Comparison of ENCODE assay signal across 25 cellular contexts in the genomic region with DNA sequence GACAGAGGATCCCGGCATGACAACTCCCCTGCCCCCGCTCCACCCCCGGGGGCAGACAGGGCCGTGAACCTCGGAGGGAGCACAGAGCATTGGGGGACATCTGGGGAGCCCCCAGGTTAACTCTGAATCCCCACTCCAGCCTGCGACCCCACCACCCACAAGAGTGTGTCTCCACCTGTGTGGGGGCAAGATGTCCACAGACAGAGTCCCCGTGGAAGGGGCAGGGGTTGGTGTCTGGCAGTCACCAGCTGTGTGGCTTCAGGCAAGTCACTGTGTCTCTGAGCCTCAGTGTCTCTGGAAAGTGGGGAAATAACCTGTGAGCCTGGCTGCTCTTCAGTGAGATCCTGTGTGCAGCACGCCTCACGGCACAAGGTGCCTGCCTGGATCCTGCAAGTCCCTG.
A peak's percentile ranks its signal among the peaks of the same experiment; 100 is the strongest.
DNase-seq lines count a peak whose midpoint lies in the region; ATAC-seq, FAIRE-seq and TF ChIP-seq lines count a peak whose summit lies in the region.
"Had no signal": no experiment of that assay in that cellular context is flagged by ENCODE, and none has a peak within 500 bp of the region (broad histone marks: within the 10 kb centered on the region; RNA-seq: fewer than 3 reads in every experiment).

No MANE protein-coding gene starts in this region.

- H3K4ac ChIP-seq in IMR-90 (ENCODE audit: low read depth, low read length) (no peak overlapping the region), mesenchymal stem cell (ENCODE audit: low read depth in 1 of 2, low read length in 2 of 2) (no peak overlapping the region)

- peaks cover 4 to 32% of the 10 kb centered on the region in 2 donors for H3K27me3 Mint-ChIP-seq in CD8-positive, alpha-beta memory T cell

- no peak overlapping the region for H3K4me3 Mint-ChIP-seq in CD8-positive, alpha-beta memory T cell
- H3K4me3 Mint-ChIP-seq: B cell; CD4-positive, alpha-beta T cell; CD8-positive, alpha-beta T cell had no signal

- H3K36me3 Mint-ChIP-seq in CD8-positive, alpha-beta memory T cell = no peaks in the 10 kb centered on the region
- H3K36me3 Mint-ChIP-seq: CD8-positive, alpha-beta T cell had no signal

- H2BK12ac ChIP-seq in mesenchymal stem cell (ENCODE audit: low read length in 2 of 2) = peak overlapping the region in 1 of 2 experiments; percentile 75

- H2BK15ac ChIP-seq in IMR-90 (ENCODE audit: low read depth, low read length) (no peak overlapping the region), mesenchymal stem cell (ENCODE audit: low read depth, poor library complexity, severe bottlenecking) (peak overlapping the region; percentile 26)

- H4K91ac ChIP-seq in IMR-90 (ENCODE audit: insufficient read depth, low read depth, low read length) = no peak overlapping the region
- H4K91ac ChIP-seq in mesenchymal stem cell (ENCODE audit: low read length) = peak overlapping the region; percentile 44

- DNase-seq in HepG2 (ENCODE audit: low spot score) (no peak), right lobe of liver (no peak), IMR-90 (no peak), mesenchymal stem cell (no peak), mammary epithelial cell (no peak), superior temporal gyrus (ENCODE audit: extremely low spot score) (no peak)
- DNase-seq in CD8-positive, alpha-beta memory T cell = no peak
- DNase-seq: AML-193; CD4-positive, alpha-beta T cell; CD8-positive, alpha-beta T cell; COR-L47; DMS 273 treated with DMSO at 0.1 percent for 48 hours; DMS153; DMS53; DMS79; DND-41; EL; GDM1 had no signal

- no peaks in the 10 kb centered on the region for H3K36me3 ChIP-seq in HepG2 (replicated peaks in 1 of 2; ENCODE audit: control insufficient read depth in 1 of 2, insufficient read depth in 2 of 2, low read length in 2 of 2)
- H3K36me3 ChIP-seq in right lobe of liver = no peaks in the 10 kb centered on the region
- H3K36me3 ChIP-seq in IMR-90 (ENCODE audit: control insufficient read depth, insufficient read depth, low read length) = no peaks in the 10 kb centered on the region
- no peaks in the 10 kb centered on the region for H3K36me3 ChIP-seq in mesenchymal stem cell (ENCODE audit: control insufficient read depth in 1 of 2, insufficient read depth in 2 of 2, low read depth in 1 of 2, low read length in 2 of 2)
- H3K36me3 ChIP-seq in mammary epithelial cell (ENCODE audit: insufficient read depth, low read length) = no peaks in the 10 kb centered on the region
- no peaks in the 10 kb centered on the region for H3K36me3 ChIP-seq in CD8-positive, alpha-beta memory T cell (ENCODE audit: insufficient read depth, low read length)

- dilution Hi-C loops in IMR-90 (cut with HindIII; ENCODE audit: low sequenced_read_pairs, unreplicated experiment) (no loop called here), mammary epithelial cell (cut with HindIII; ENCODE audit: low sequenced_read_pairs) (no loop called here)

- H2BK120ac ChIP-seq in IMR-90 (ENCODE audit: low read depth, low read length) (no peak overlapping the region), mesenchymal stem cell (ENCODE audit: low read depth, low read length) (no peak overlapping the region)

- no peak overlapping the region for H3K4me3 ChIP-seq in HepG2 (replicated peaks in 1 of 3; ENCODE audit: insufficient read depth in 1 of 3, low read depth in 2 of 3, low read length in 3 of 3)
- H3K4me3 ChIP-seq in right lobe of liver = no peak overlapping the region
- H3K4me3 ChIP-seq in IMR-90 (ENCODE audit: insufficient read depth, low read depth, low read length) = no peak overlapping the region
- H3K4me3 ChIP-seq in mesenchymal stem cell (ENCODE audit: insufficient read depth in 1 of 2, low read depth in 1 of 2, low read length in 2 of 2) = no peak overlapping the region
- H3K4me3 ChIP-seq in mammary epithelial cell (replicated peaks in 1 of 3; ENCODE audit: insufficient read depth in 1 of 3, low read depth in 2 of 3, low read length in 3 of 3) = no peak overlapping the region
- H3K4me3 ChIP-seq in CD8-positive, alpha-beta memory T cell (ENCODE audit: low read length) = no peak overlapping the region
- H3K4me3 ChIP-seq: A549, GM12878 had no signal

- H2BK20ac ChIP-seq in IMR-90 (ENCODE audit: low read depth, low read length) = no peak overlapping the region

- no peak overlapping the region for H2BK5ac ChIP-seq in IMR-90 (ENCODE audit: low read depth, low read length, poor library complexity, severe bottlenecking)
- no peak overlapping the region for H2BK5ac ChIP-seq in mesenchymal stem cell (ENCODE audit: low read depth, low read length, poor library complexity, severe bottlenecking)

- POLR2A ChIA-PET in HepG2 (lab: Yijun Ruan, JAX) = no interaction called here
- POLR2A ChIA-PET in IMR-90 (lab: Charles Lee; ENCODE audit: unreplicated experiment) = no interaction called here
- POLR2A ChIA-PET in CD8-positive, alpha-beta memory T cell (lab: Charles Lee) = no interaction called here

- no peaks in the 10 kb centered on the region for H3K79me1 ChIP-seq in IMR-90 (ENCODE audit: low read depth in 1 of 2, low read length in 2 of 2)
- H3K79me1 ChIP-seq in mesenchymal stem cell (replicated peaks; ENCODE audit: low read length, poor library complexity, severe bottlenecking) = no peaks in the 10 kb centered on the region

- H2AK5ac ChIP-seq in IMR-90 (ENCODE audit: low read depth, low read length) (no peak overlapping the region), mesenchymal stem cell (ENCODE audit: low read length, severe bottlenecking) (no peak overlapping the region)

- CTCF ChIA-PET in HepG2 (lab: Yijun Ruan, JAX; ENCODE audit: low intra/inter-chr PET ratio, low total read pairs) (no interaction called here), IMR-90 (lab: Yijun Ruan, JAX) (no interaction called here), mammary epithelial cell (lab: Charles Lee; ENCODE audit: low non-redundant PET) (no interaction called here)
- CTCF ChIA-PET in CD8-positive, alpha-beta memory T cell (lab: Charles Lee) = no interaction called here

- 57% methylated on average over 7 of the region's 9 CpGs for WGBS in HepG2 (ENCODE audit: low lambda C conversion rate)
- no CpG with 5 or more reads among the region's 9 CpGs for WGBS in right lobe of liver (ENCODE audit: insufficient coverage, low coverage, low lambda C conversion rate, missing lambda C conversion rate)
- WGBS in IMR-90 (ENCODE audit: extremely low coverage in 2 of 2, insufficient read length in 1 of 2), 2 experiments = no CpG with 5 or more reads among the region's 9 CpGs
- 89% methylated on average over 8 of the region's 9 CpGs for WGBS in mesenchymal stem cell
- 97% methylated on average over 7 of the region's 9 CpGs for WGBS in mammary epithelial cell (ENCODE audit: low coverage, missing lambda C conversion rate)

- H3K4me1 ChIP-seq in HepG2 (ENCODE audit: insufficient read depth, low read length) = peaks cover 8% of the 10 kb centered on the region
- H3K4me1 ChIP-seq in right lobe of liver = no peaks in the 10 kb centered on the region
- H3K4me1 ChIP-seq in IMR-90 (ENCODE audit: control insufficient read depth, insufficient read depth, low read length) = peaks cover 6% of the 10 kb centered on the region; the same call in 1 of the 2 replicates
- H3K4me1 ChIP-seq in mesenchymal stem cell (ENCODE audit: control insufficient read depth, insufficient read depth, low read depth, low read length) = peaks cover 21% of the 10 kb centered on the region
- peaks cover 35% of the 10 kb centered on the region for H3K4me1 ChIP-seq in mammary epithelial cell (ENCODE audit: insufficient read depth, low read length)
- no peaks in the 10 kb centered on the region for H3K4me1 ChIP-seq in CD8-positive, alpha-beta memory T cell (ENCODE audit: insufficient read depth, low read length)
- H3K4me1 ChIP-seq: A549 had no signal

- peak overlapping the region; percentile 57 for H2AK9ac ChIP-seq in IMR-90 (replicated peaks; ENCODE audit: low read depth, low read length, poor library complexity)

- no peaks in the 10 kb centered on the region for H4K20me1 ChIP-seq in HepG2 (ENCODE audit: insufficient read depth, low read length)
- no peaks in the 10 kb centered on the region for H4K20me1 ChIP-seq in IMR-90 (ENCODE audit: insufficient read depth, low read length)
- H4K20me1 ChIP-seq in mammary epithelial cell (ENCODE audit: insufficient read depth, low read length) = no peaks in the 10 kb centered on the region

- H3K4me1 Mint-ChIP-seq in CD8-positive, alpha-beta memory T cell = peaks cover 0 to 2% (median 0%) of the 10 kb centered on the region in 3 donors
- H3K4me1 Mint-ChIP-seq: B cell had no signal

- no peak overlapping the region for H3K4me2 ChIP-seq in HepG2 (ENCODE audit: low read depth, low read length)
- H3K4me2 ChIP-seq in IMR-90 (ENCODE audit: low read depth, low read length) = no peak overlapping the region
- H3K4me2 ChIP-seq in mesenchymal stem cell (ENCODE audit: low read length, poor library complexity, severe bottlenecking) = no peak overlapping the region
- no peak overlapping the region for H3K4me2 ChIP-seq in mammary epithelial cell (ENCODE audit: insufficient read depth, low read depth, low read length)
- H3K4me2 ChIP-seq: A549 had no signal

- H2AFZ ChIP-seq in HepG2 (ENCODE audit: low read length) = no peak overlapping the region
- no peak overlapping the region for H2AFZ ChIP-seq in IMR-90 (replicated peaks; ENCODE audit: low read length, poor library complexity)
- H2AFZ ChIP-seq in mesenchymal stem cell (ENCODE audit: low read depth, low read length) = no peak overlapping the region
- no peak overlapping the region for H2AFZ ChIP-seq in mammary epithelial cell (ENCODE audit: low read depth, low read length)

- no peak for TF ChIP-seq EP300 in HepG2 (IDR thresholded peaks at IDR 0.05; ENCODE audit: low read depth in 2 of 2, low read length in 2 of 2)
- no peak for TF ChIP-seq EP300 in HepG2 (CRISPR knock-in tag; IDR thresholded peaks at IDR 0.05; ENCODE audit: borderline replicate concordance)

- H3K79me2 ChIP-seq in HepG2 (ENCODE audit: insufficient read depth, low read length) = no peaks in the 10 kb centered on the region
- no peaks in the 10 kb centered on the region for H3K79me2 ChIP-seq in mammary epithelial cell (ENCODE audit: insufficient read depth, low read length)

- TF ChIP-seq RAD21 in HepG2 (CRISPR knock-in tag; IDR thresholded peaks at IDR 0.05) (no peak), IMR-90 (IDR thresholded peaks at IDR 0.05; ENCODE audit: low read length) (no peak)

- H3K23ac ChIP-seq in IMR-90 (ENCODE audit: low read depth, low read length) = no peak overlapping the region
- H3K23ac ChIP-seq in mesenchymal stem cell (ENCODE audit: low read length in 2 of 2) = no peak overlapping the region

- H3K27ac ChIP-seq in HepG2 (ENCODE audit: extremely low read length, insufficient read depth, low read length) = no peak overlapping the region
- no peak overlapping the region for H3K27ac ChIP-seq in right lobe of liver
- no peak overlapping the region for H3K27ac ChIP-seq in IMR-90 (ENCODE audit: insufficient read depth, low read length)
- H3K27ac ChIP-seq in mesenchymal stem cell (ENCODE audit: low read length, poor library complexity, severe bottlenecking) = no peak overlapping the region
- H3K27ac ChIP-seq in mammary epithelial cell (ENCODE audit: insufficient read depth, low read depth, low read length) = no peak overlapping the region
- no peak overlapping the region for H3K27ac ChIP-seq in CD8-positive, alpha-beta memory T cell (ENCODE audit: low read depth, low read length)
- H3K27ac ChIP-seq: 22Rv1, A549, C4-2B had no signal

- no peaks in the 10 kb centered on the region for H3K9me3 Mint-ChIP-seq in CD8-positive, alpha-beta memory T cell
- H3K9me3 Mint-ChIP-seq: CD4-positive, alpha-beta T cell; CD8-positive, alpha-beta T cell had no signal

- intact Hi-C loops in HepG2 (cut with micrococcal nuclease; ENCODE audit: unreplicated experiment) = no loop called here
- intact Hi-C loops in right lobe of liver (cut with DNase I) = no loop called here
- intact Hi-C loops in IMR-90 (cut with micrococcal nuclease) = no loop called here
- intact Hi-C loops in mammary epithelial cell (cut with micrococcal nuclease) = no loop called here

- no peak overlapping the region for H3K14ac ChIP-seq in IMR-90 (replicated peaks; ENCODE audit: low read depth, low read length)
- H3K14ac ChIP-seq in mesenchymal stem cell (ENCODE audit: low read length in 2 of 2) = no peak overlapping the region

- ATAC-seq in HepG2 (no peak), right lobe of liver (no peak), IMR-90 (ENCODE audit: low read depth) (no peak)
- ATAC-seq: A549; CD8-positive, alpha-beta T cell; GM12878 had no signal

- FAIRE-seq in HepG2 (lab: Jason Lieb, UNC) = no peak
- FAIRE-seq: A549, GM12878, GM12892, GM18507 had no signal

- H3K27me3 ChIP-seq in HepG2 (ENCODE audit: control insufficient read depth in 1 of 2, insufficient read depth in 2 of 2, low read length in 2 of 2) (no peaks in the 10 kb centered on the region), right lobe of liver (no peaks in the 10 kb centered on the region), IMR-90 (ENCODE audit: control insufficient read depth, insufficient read depth, low read length) (peaks cover 13% of the 10 kb centered on the region), mesenchymal stem cell (ENCODE audit: control insufficient read depth in 1 of 2, insufficient read depth in 1 of 2, low read length in 2 of 2) (peaks cover 40 to 55% of the 10 kb centered on the region in 2 experiments), mammary epithelial cell (ENCODE audit: insufficient read depth, low read length) (no peaks in the 10 kb centered on the region)
- H3K27me3 ChIP-seq in CD8-positive, alpha-beta memory T cell (ENCODE audit: insufficient read depth, low read length, poor library complexity, severe bottlenecking) = no peaks in the 10 kb centered on the region

- H3K9ac ChIP-seq in HepG2 (ENCODE audit: insufficient read depth, low read depth, low read length) = no peak overlapping the region
- no peak overlapping the region for H3K9ac ChIP-seq in IMR-90 (ENCODE audit: low read depth, low read length)
- no peak overlapping the region for H3K9ac ChIP-seq in mesenchymal stem cell (ENCODE audit: low read length)
- no peak overlapping the region for H3K9ac ChIP-seq in mammary epithelial cell (ENCODE audit: insufficient read depth, low read length)

- no peaks in the 10 kb centered on the region for H3K9me1 ChIP-seq in IMR-90 (ENCODE audit: insufficient read depth, low read length)

- H3K18ac ChIP-seq in IMR-90 (ENCODE audit: low read depth, low read length) = no peak overlapping the region
- H3K18ac ChIP-seq in mesenchymal stem cell (ENCODE audit: low read depth in 1 of 2, low read length in 2 of 2) = no peak overlapping the region

- peak overlapping the region in 1 of 8 donors; percentile 77 for H3K27ac Mint-ChIP-seq in CD8-positive, alpha-beta memory T cell
- H3K27ac Mint-ChIP-seq: B cell; CD4-positive, alpha-beta T cell; CD8-positive, alpha-beta T cell had no signal

- TF ChIP-seq POLR2A in HepG2 (IDR thresholded peaks at IDR 0.05; ENCODE audit: insufficient read depth in 1 of 2, low read depth in 2 of 2, low read length in 2 of 2) (no peak), right lobe of liver (IDR thresholded peaks at IDR 0.05) (no peak), IMR-90 (IDR thresholded peaks at IDR 0.05; ENCODE audit: low read depth, low read length) (no peak)

- H4K8ac ChIP-seq in IMR-90 (ENCODE audit: low read depth in 2 of 2, low read length in 2 of 2) (no peak overlapping the region), mesenchymal stem cell (ENCODE audit: low read length) (no peak overlapping the region)

- no peak overlapping the region for H4K5ac ChIP-seq in IMR-90 (ENCODE audit: low read depth, low read length)

- H3K56ac ChIP-seq in IMR-90 (ENCODE audit: extremely low read depth, insufficient read depth, low read length) = no peak overlapping the region

- H3K9me3 ChIP-seq in HepG2 (ENCODE audit: low read length) (no peaks in the 10 kb centered on the region), right lobe of liver (no peaks in the 10 kb centered on the region), IMR-90 (ENCODE audit: control insufficient read depth, insufficient read depth, low read length) (no peaks in the 10 kb centered on the region), mesenchymal stem cell (ENCODE audit: control insufficient read depth, low read length) (no peaks in the 10 kb centered on the region), mammary epithelial cell (replicated peaks; ENCODE audit: insufficient read depth, low read length) (no peaks in the 10 kb centered on the region)
- H3K9me3 ChIP-seq in CD8-positive, alpha-beta memory T cell (ENCODE audit: low read length) = no peaks in the 10 kb centered on the region
- H3K9me3 ChIP-seq: A549 had no signal

- TF ChIP-seq CTCF in HepG2 (CRISPR knock-in tag; IDR thresholded peaks at IDR 0.05) (no peak), right lobe of liver (IDR thresholded peaks at IDR 0.05) (no peak), IMR-90 (conservative IDR thresholded peaks at IDR 0.05; ENCODE audit: low read depth, low read length) (no peak), mammary epithelial cell (conservative IDR thresholded peaks at IDR 0.05 in 1 of 2, IDR thresholded peaks at IDR 0.05 in 1 of 2; ENCODE audit: extremely low read depth in 1 of 2, insufficient read depth in 1 of 2, low read depth in 1 of 2, low read length in 2 of 2) (no peak)

- BruUV-seq in HepG2 (replicated peaks; lab: Mats Ljungman, UMichigan) (no TSS peak), IMR-90 (replicated peaks; lab: Mats Ljungman, UMichigan) (no TSS peak), mammary epithelial cell (replicated peaks; lab: Mats Ljungman, UMichigan) (no TSS peak)

- in situ Hi-C loops in HepG2 (cut with HindIII; ENCODE audit: extremely low pct_ligation_motif_present, low pct_unique_long_range_greater_than_20kb) = no loop called here
- in situ Hi-C loops in IMR-90 (cut with MboI; ENCODE audit: low sequenced_read_pairs) = no loop called here
- in situ Hi-C loops in mammary epithelial cell (cut with MboI; ENCODE audit: low sequenced_read_pairs in 2 of 2) = loop anchor here in 1 of 2 donors (25.0 kb wide), 1 partner anchor 513 kb away; the partner anchor contains the start of gene SORCS2
